ENCODE assay signal across 23 cellular contexts in genomic region chr1:96509944-96510343, GRCh38.
"Had no signal": no experiment of that assay in that cellular context is flagged by ENCODE, and none has a peak within 500 bp of the region (broad histone marks: within the 10 kb centered on the region; RNA-seq: fewer than 3 reads in every experiment).

No MANE protein-coding gene starts in this region.

- H3K27me3 Mint-ChIP-seq: dendritic cell treated with granulocyte-macrophage colony-stimulating factor and Interleukin-4, amounts not matched to agents 40 ng/mL and 50 ng/mL, for 4 days; type B pancreatic cell had no signal

- H3K4me1 ChIP-seq: heart left ventricle, right atrium auricular region, stomach had no signal

- H3K9me3 Mint-ChIP-seq: dendritic cell treated with granulocyte-macrophage colony-stimulating factor and Interleukin-4, amounts not matched to agents 40 ng/mL and 50 ng/mL, for 4 days; endodermal cell; type B pancreatic cell had no signal

- DNase-seq: cerebellar nuclear complex; endodermal cell; erythroblast; foreskin melanocyte; heart left ventricle; hippocampal formation; left colon; left ventricle myocardium superior; mucosa of descending colon; natural killer cell; posterior cingulate gyrus; sigmoid colon; stimulated activated CD4-positive, alpha-beta T cell treated with anti-CD3 and anti-CD28 coated beads, Interleukin-2, amount 100 ng/mL, for 24 hours; stimulated activated naive CD4-positive, alpha-beta T cell; stomach; substantia nigra had no signal

- H3K36me3 Mint-ChIP-seq: type B pancreatic cell had no signal

- H3K4me1 Mint-ChIP-seq: natural killer cell had no signal

- H3K9me3 ChIP-seq: heart left ventricle, mucosa of descending colon, neutrophil, right atrium auricular region, sigmoid colon, stomach, thoracic aorta had no signal

- ATAC-seq: heart left ventricle, left colon, left ventricle myocardium superior, mucosa of descending colon, natural killer cell had no signal

- H3K27me3 ChIP-seq: neutrophil, right atrium auricular region, sigmoid colon, stomach had no signal

- H3K4me3 ChIP-seq: heart left ventricle, lung, mucosa of descending colon, right atrium auricular region, sigmoid colon, skin epidermis, stomach, thoracic aorta had no signal

- H3K4me3 Mint-ChIP-seq: dendritic cell treated with granulocyte-macrophage colony-stimulating factor and Interleukin-4, amounts not matched to agents 40 ng/mL and 50 ng/mL, for 4 days; endodermal cell; natural killer cell; type B pancreatic cell had no signal

- H3K27ac ChIP-seq: heart left ventricle, neutrophil, right atrium auricular region, skin epidermis, stomach, thoracic aorta had no signal

- H3K27ac Mint-ChIP-seq: dendritic cell treated with granulocyte-macrophage colony-stimulating factor and Interleukin-4, amounts not matched to agents 40 ng/mL and 50 ng/mL, for 4 days; endodermal cell; natural killer cell; type B pancreatic cell had no signal

- H3K36me3 ChIP-seq: heart left ventricle, neutrophil, right atrium auricular region, sigmoid colon, stomach, thoracic aorta had no signal
